ENCODE assay signal across 22 cellular contexts in the genomic region with DNA sequence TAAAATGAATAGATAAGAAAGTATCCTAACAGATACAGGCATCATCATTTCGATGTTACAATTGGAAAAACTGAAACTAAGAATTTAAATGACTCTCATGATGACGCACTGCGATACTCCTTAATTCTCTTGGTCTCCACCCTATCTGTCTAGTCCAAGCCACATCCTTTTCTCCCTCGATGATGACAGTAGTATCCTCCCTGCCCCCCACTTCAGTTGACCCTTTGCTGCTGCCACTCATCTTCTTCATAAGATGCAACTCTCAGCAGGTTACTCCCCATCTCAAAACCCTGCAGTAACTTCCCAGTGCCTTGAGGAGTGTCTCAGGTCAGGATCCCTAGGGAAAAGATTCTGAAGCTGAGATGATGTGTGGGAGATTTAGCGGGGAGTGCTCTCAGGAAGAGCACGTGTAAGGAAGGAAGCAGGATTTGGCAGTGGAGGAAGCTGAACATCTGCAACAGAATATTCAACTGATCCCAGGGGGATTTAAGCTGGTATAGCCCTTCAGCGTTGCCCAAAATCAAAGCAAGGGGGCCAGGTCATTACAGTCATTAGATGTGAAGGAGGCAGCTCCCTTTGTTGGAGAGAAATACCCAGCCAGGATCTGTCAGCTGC. TPM values are rescaled to one million over a fixed set of nuclear protein-coding genes. Genes with fewer than 3 reads are reported as not detected.
DNase-seq lines count a peak whose midpoint lies in the region; ATAC-seq and TF ChIP-seq lines count a peak whose summit lies in the region.
"Had no signal": no experiment of that assay in that cellular context is flagged by ENCODE, and none has a peak within 500 bp of the region (broad histone marks: within the 10 kb centered on the region; RNA-seq: fewer than 3 reads in every experiment).

No MANE protein-coding gene starts in this region.

- H3K9me3 Mint-ChIP-seq in endothelial cell (ENCODE audit: unreplicated experiment): no peaks in the 10 kb centered on the region
- H3K9me3 Mint-ChIP-seq in nephron: no peaks in the 10 kb centered on the region
- H3K9me3 Mint-ChIP-seq: stimulated activated effector memory CD8-positive, alpha-beta T cell treated with anti-CD3 and anti-CD28 coated beads, Interleukin-12 subunit alpha, Interleukin-12 subunit beta, amount 100 ng/mL, for 72 hours had no signal

- no peaks in the 10 kb centered on the region for H3K27me3 ChIP-seq in heart left ventricle
- no peaks in the 10 kb centered on the region for H3K27me3 ChIP-seq in uterus

- H3K4me1 Mint-ChIP-seq in endothelial cell (ENCODE audit: unreplicated experiment) (peaks cover 32% of the 10 kb centered on the region), nephron (peaks cover 74% of the 10 kb centered on the region)
- H3K4me1 Mint-ChIP-seq: CD8-positive, alpha-beta memory T cell; stimulated activated effector memory CD8-positive, alpha-beta T cell treated with anti-CD3 and anti-CD28 coated beads, Interleukin-12 subunit alpha, Interleukin-12 subunit beta, amount 100 ng/mL, for 72 hours had no signal

- in situ Hi-C loops in GM13976 (cut with MboI; ENCODE audit: low sequenced_read_pairs, unreplicated experiment): no loop called here

- 23 to 32% (median 25%) methylated on average over 7 of the region's 7 CpGs for WGBS in heart left ventricle, 4 donors

- H3K27ac ChIP-seq in heart left ventricle: peak overlapping the region in 10 of 12 donors; percentile 4 to 94 (median 38)
- peak overlapping the region; percentile 76 to 78 for H3K27ac ChIP-seq in uterus
- H3K27ac ChIP-seq: A549, parathyroid adenoma had no signal

- DNase-seq in heart left ventricle: no peak
- DNase-seq in Right ventricle myocardium inferior (ENCODE audit: missing footprints): no peak
- DNase-seq in endothelial cell (ENCODE audit: low spot score): no peak
- DNase-seq in uterus: no peak
- DNase-seq in GM13976 (ENCODE audit: low spot score): no peak
- DNase-seq in germinal center (ENCODE audit: low spot score): no peak
- DNase-seq: activated CD4-positive, alpha-beta T cell treated with anti-CD3 and anti-CD28 coated beads for 1 hour; activated CD8-positive, alpha-beta memory T cell treated with anti-CD3 and anti-CD28 coated beads, Interleukin-2, amount 10 ng/mL, durations not matched to agents 7 days and 5 days; activated effector memory CD4-positive, alpha-beta T cell treated with Interleukin-2 at 50 U/mL for 16 hours; amniotic stem cell; CD8-positive, alpha-beta memory T cell; GOT3; hippocampal formation; NCI-H1436; NCI-H446; T-helper 2 cell had no signal

- TF ChIP-seq CTCF in heart left ventricle (IDR thresholded peaks at IDR 0.05) (no peak), endothelial cell (IDR thresholded peaks at IDR 0.05; ENCODE audit: unreplicated experiment) (no peak), nephron (IDR thresholded peaks at IDR 0.05; ENCODE audit: unreplicated experiment in 3 of 3) (no peak), uterus (IDR thresholded peaks at IDR 0.05) (no peak), GM13976 (IDR thresholded peaks at IDR 0.05; ENCODE audit: borderline replicate concordance, control extremely low read depth, extremely low read depth, insufficient read depth, missing control alignments) (no peak)

- peaks cover 0 to 2% (median 0%) of the 10 kb centered on the region in 9 donors for H3K36me3 ChIP-seq in heart left ventricle
- H3K36me3 ChIP-seq in uterus: no peaks in the 10 kb centered on the region

- intact Hi-C loops in heart left ventricle (cut with DNase I): no loop called here
- intact Hi-C loops in Right ventricle myocardium inferior (cut with DNase I): no loop called here
- intact Hi-C loops in uterus (cut with DNase I; ENCODE audit: low total_unique reads): no loop called here

- ATAC-seq in heart left ventricle (no peak), Right ventricle myocardium inferior (no peak), HG02938 (IDR thresholded peaks at IDR 0.05; ENCODE audit: unreplicated experiment) (no peak)
- ATAC-seq: activated CD8-positive, alpha-beta memory T cell treated with anti-CD3 and anti-CD28 coated beads, Interleukin-2, amount 10 ng/mL, durations not matched to agents 7 days and 5 days; stimulated activated effector memory CD8-positive, alpha-beta T cell treated with anti-CD3 and anti-CD28 coated beads, Interleukin-12 subunit alpha, Interleukin-12 subunit beta, amount 100 ng/mL, for 72 hours had no signal

- peak overlapping the region; percentile 48 for H3K27ac Mint-ChIP-seq in endothelial cell (ENCODE audit: unreplicated experiment)
- peak overlapping the region in 2 of 3 experiments; percentile 22 to 50 for H3K27ac Mint-ChIP-seq in nephron
- H3K27ac Mint-ChIP-seq: activated CD8-positive, alpha-beta memory T cell treated with anti-CD3 and anti-CD28 coated beads, Interleukin-2, amount 10 ng/mL, durations not matched to agents 7 days and 5 days; stimulated activated effector memory CD8-positive, alpha-beta T cell treated with anti-CD3 and anti-CD28 coated beads, Interleukin-12 subunit alpha, Interleukin-12 subunit beta, amount 100 ng/mL, for 72 hours had no signal

- H3K4me1 ChIP-seq in heart left ventricle (peaks cover 4 to 86% (median 47%) of the 10 kb centered on the region in 12 donors), uterus (peaks cover 0 to 12% of the 10 kb centered on the region in 2 donors)
- H3K4me1 ChIP-seq: parathyroid adenoma had no signal

- H3K4me3 Mint-ChIP-seq in endothelial cell (ENCODE audit: unreplicated experiment): no peak overlapping the region
- peak overlapping the region in 1 of 3 experiments; percentile 31 for H3K4me3 Mint-ChIP-seq in nephron
- H3K4me3 Mint-ChIP-seq: activated CD8-positive, alpha-beta memory T cell treated with anti-CD3 and anti-CD28 coated beads, Interleukin-2, amount 10 ng/mL, durations not matched to agents 7 days and 5 days; CD8-positive, alpha-beta memory T cell; stimulated activated effector memory CD8-positive, alpha-beta T cell treated with anti-CD3 and anti-CD28 coated beads, Interleukin-12 subunit alpha, Interleukin-12 subunit beta, amount 100 ng/mL, for 72 hours had no signal

- no peak for TF ChIP-seq POLR2A in heart left ventricle (IDR thresholded peaks at IDR 0.05)
- TF ChIP-seq POLR2A in uterus (IDR thresholded peaks at IDR 0.05): no peak

- no peaks in the 10 kb centered on the region for H3K9me3 ChIP-seq in heart left ventricle
- H3K9me3 ChIP-seq in uterus: no peaks in the 10 kb centered on the region
- H3K9me3 ChIP-seq: A549 had no signal

- H3K36me3 Mint-ChIP-seq in endothelial cell (ENCODE audit: low read depth, unreplicated experiment) (no peaks in the 10 kb centered on the region), nephron (ENCODE audit: low read depth) (no peaks in the 10 kb centered on the region)
- H3K36me3 Mint-ChIP-seq: activated CD8-positive, alpha-beta memory T cell treated with anti-CD3 and anti-CD28 coated beads, Interleukin-2, amount 10 ng/mL, durations not matched to agents 7 days and 5 days; stimulated activated effector memory CD8-positive, alpha-beta T cell treated with anti-CD3 and anti-CD28 coated beads, Interleukin-12 subunit alpha, Interleukin-12 subunit beta, amount 100 ng/mL, for 72 hours had no signal

- H3K27me3 Mint-ChIP-seq in endothelial cell (ENCODE audit: unreplicated experiment): peaks cover 3% of the 10 kb centered on the region
- H3K27me3 Mint-ChIP-seq in nephron (ENCODE audit: low read depth): no peaks in the 10 kb centered on the region

- no peak overlapping the region for H3K4me3 ChIP-seq in heart left ventricle
- no peak overlapping the region for H3K4me3 ChIP-seq in uterus
- H3K4me3 ChIP-seq: A549 had no signal

RNA-seq across cellular contexts. Expression of gene JPH2, which starts 16.1 kb away (rescaled TPM):
- total RNA-seq in heart left ventricle: 100 to 1,000 TPM in 8 of 9 donors, 10 to 100 TPM in 1; 99.5 to 219 (median 166) TPM
- 100 to 1,000 TPM; 129 to 144 TPM for polyA plus RNA-seq in heart left ventricle
- total RNA-seq in Right ventricle myocardium inferior: 197 TPM
- 0.80 TPM for total RNA-seq in endothelial cell (ENCODE audit: unreplicated experiment)
- total RNA-seq in uterus: 100 to 1,000 TPM in 1 of 4 donors, 10 to 100 TPM in 3; 17.6 to 133 (median 61.2) TPM
- total RNA-seq: activated CD8-positive, alpha-beta memory T cell treated with anti-CD3 and anti-CD28 coated beads, Interleukin-2, amount 10 ng/mL, durations not matched to agents 7 days and 5 days; CD8-positive, alpha-beta memory T cell; endothelial cell of umbilical vein had no signal
- polyA plus RNA-seq: CD8-positive, alpha-beta memory T cell; endothelial cell of umbilical vein had no signal

RNA-seq across cellular contexts. Expression of gene OSER1, which starts 39.7 kb away (rescaled TPM):
- 10 to 100 TPM; 20.6 to 39.0 (median 34.1) TPM for total RNA-seq in heart left ventricle
- polyA plus RNA-seq in heart left ventricle: 10 to 100 TPM; 11.9 to 35.6 TPM
- total RNA-seq in Right ventricle myocardium inferior: 32.1 TPM
- total RNA-seq in endothelial cell (ENCODE audit: unreplicated experiment): 28.2 TPM
- total RNA-seq in uterus: 10 to 100 TPM; 33.8 to 76.2 (median 46.0) TPM

Comparison
In these comparisons a context has a peak if more than half of its experiments do, and no peak if none do; other contexts are left out.
1. RNA of gene JPH2, which starts 16.1 kb away (total RNA-seq): 197 TPM in Right ventricle myocardium inferior (single experiment), 99.5 to 219 TPM in heart left ventricle and 17.6 to 133 TPM in uterus; 0.80 TPM in endothelial cell (single experiment); every median in the first group is over 10 times any median in the second.